ENCODE assay signal across 10 cellular contexts in genomic region chr1:58858344-58858673, GRCh38.
DNase-seq lines count a peak whose midpoint lies in the region; ATAC-seq lines count a peak whose summit lies in the region.
"Had no signal": no experiment of that assay in that cellular context is flagged by ENCODE, and none has a peak within 500 bp of the region (broad histone marks: within the 10 kb centered on the region; RNA-seq: fewer than 3 reads in every experiment).

No MANE protein-coding gene starts in this region.

- no peak overlapping the region for H3K4me3 ChIP-seq in Jurkat, Clone E6-1 (ENCODE audit: low read length)
- H3K4me3 ChIP-seq: BLaER1, gastrocnemius medialis had no signal

- DNase-seq in activated gamma-delta T cell treated with Interleukin-2 at 50 U/mL for 16 hours (peak; percentile 11), activated gamma-delta T cell (lab: John Stamatoyannopoulos, UW) (no peak), astrocyte of the hippocampus (ENCODE audit: low read depth, low spot score) (peak; percentile 40), RPMI8226 (no peak)
- peak; percentile 64 for DNase-seq in Jurkat, Clone E6-1 (ENCODE audit: low read depth, low spot score)
- DNase-seq: gastrocnemius medialis had no signal

- H3K27ac ChIP-seq in temporal lobe (ENCODE audit: low read depth, low read length), result peak overlapping the region; percentile 54
- H3K27ac ChIP-seq: BLaER1, gastrocnemius medialis had no signal

- ATAC-seq in HG02623 (IDR thresholded peaks at IDR 0.05; ENCODE audit: unreplicated experiment) (no peak), esophagus mucosa (no peak)
- ATAC-seq: gastrocnemius medialis had no signal

Comparison
In these comparisons a context has a peak if more than half of its experiments do, and no peak if none do; other contexts are left out.
1. DNase-seq: peak in activated gamma-delta T cell treated with Interleukin-2 at 50 U/mL for 16 hours (single experiment), Jurkat, Clone E6-1 (single experiment) and astrocyte of the hippocampus (single experiment); none in activated gamma-delta T cell (single experiment) and RPMI8226 (single experiment).